31 cellular contexts compared by ENCODE assay signal in genomic region chr13:24529478-24529877, GRCh38.
"Had no signal": no experiment of that assay in that cellular context is flagged by ENCODE, and none has a peak within 500 bp of the region (broad histone marks: within the 10 kb centered on the region; RNA-seq: fewer than 3 reads in every experiment).

No MANE protein-coding gene starts in this region.

- H3K4me1 Mint-ChIP-seq: activated B cell treated with CpG ODN at 0.5 μM for 24 hours; activated CD4-positive, alpha-beta T cell treated with anti-CD3 and anti-CD28 coated beads for 36 hours; activated CD4-positive, alpha-beta T cell treated with anti-CD3 and anti-CD28 coated beads, Interleukin-2, amount 10 ng/mL, durations not matched to agents 24 days and 14 days; activated naive CD4-positive, alpha-beta T cell treated with anti-CD3 and anti-CD28 coated beads, Interleukin-2, amount 10 ng/mL, durations not matched to agents 7 days and 5 days; activated naive CD8-positive, alpha-beta T cell treated with anti-CD3 and anti-CD28 coated beads, Interleukin-2, amount 10 ng/mL, durations not matched to agents 7 days and 5 days; central memory CD8-positive, alpha-beta T cell had no signal

- H3K9me3 Mint-ChIP-seq: activated B cell treated with CpG ODN at 0.5 μM for 24 hours; activated CD4-positive, alpha-beta memory T cell treated with anti-CD3 and anti-CD28 coated beads for 36 hours; activated CD4-positive, alpha-beta T cell treated with anti-CD3 and anti-CD28 coated beads, Interleukin-2, amount 10 ng/mL, durations not matched to agents 24 days and 14 days; activated naive CD4-positive, alpha-beta T cell treated with anti-CD3 and anti-CD28 coated beads, Interleukin-2, amount 10 ng/mL, durations not matched to agents 7 days and 5 days; activated naive CD4-positive, alpha-beta T cell treated with anti-CD3 and anti-CD28 coated beads, Interleukin-2, amount 50 U/mL, for 72 hours; activated naive CD8-positive, alpha-beta T cell treated with anti-CD3 and anti-CD28 coated beads, Interleukin-2, amount 10 ng/mL, durations not matched to agents 7 days and 5 days; activated T-cell treated with anti-CD3 and anti-CD28 coated beads, Interleukin-2, amount 50 U/mL, for 24 hours; activated T-cell treated with anti-CD3 and anti-CD28 coated beads, Interleukin-2, amount 50 U/mL, for 72 hours; central memory CD8-positive, alpha-beta T cell; effector memory CD8-positive, alpha-beta T cell had no signal

- H3K36me3 Mint-ChIP-seq: activated CD4-positive, alpha-beta memory T cell treated with anti-CD3 and anti-CD28 coated beads for 36 hours; activated naive CD4-positive, alpha-beta T cell treated with anti-CD3 and anti-CD28 coated beads, Interleukin-2, amount 10 ng/mL, durations not matched to agents 7 days and 5 days; activated naive CD4-positive, alpha-beta T cell treated with anti-CD3 and anti-CD28 coated beads, Interleukin-2, amount 50 U/mL, for 72 hours; activated naive CD8-positive, alpha-beta T cell treated with anti-CD3 and anti-CD28 coated beads, Interleukin-2, amount 10 ng/mL, durations not matched to agents 7 days and 5 days had no signal

- H3K9me3 ChIP-seq: esophagus muscularis mucosa, gastrocnemius medialis, heart left ventricle had no signal

- H3K27ac ChIP-seq: brain microvascular endothelial cell, esophagus muscularis mucosa, foreskin keratinocyte, gastrocnemius medialis, heart left ventricle, VCaP had no signal

- H3K36me3 ChIP-seq: brain microvascular endothelial cell, esophagus muscularis mucosa, gastrocnemius medialis, heart left ventricle had no signal

- ATAC-seq: activated CD4-positive, alpha-beta T cell treated with anti-CD3 and anti-CD28 coated beads for 36 hours; activated CD4-positive, CD25-positive, alpha-beta regulatory T cell treated with anti-CD3 and anti-CD28 coated beads, Interleukin-2, amount 50 U/mL, for 24 hours; activated naive CD4-positive, alpha-beta T cell treated with anti-CD3 and anti-CD28 coated beads, Interleukin-2, amount 50 U/mL, for 72 hours; activated T-cell treated with anti-CD3 and anti-CD28 coated beads, Interleukin-2, amount 50 U/mL, for 72 hours; effector memory CD8-positive, alpha-beta T cell; foreskin keratinocyte; gastrocnemius medialis; heart left ventricle had no signal

- H3K4me3 Mint-ChIP-seq: activated B cell treated with CpG ODN at 0.5 μM for 24 hours; activated CD4-positive, alpha-beta memory T cell treated with anti-CD3 and anti-CD28 coated beads for 36 hours; activated CD4-positive, alpha-beta T cell treated with anti-CD3 and anti-CD28 coated beads for 36 hours; activated CD4-positive, alpha-beta T cell treated with anti-CD3 and anti-CD28 coated beads, Interleukin-2, amount 10 ng/mL, durations not matched to agents 24 days and 14 days; activated naive CD4-positive, alpha-beta T cell treated with anti-CD3 and anti-CD28 coated beads, Interleukin-2, amount 10 ng/mL, durations not matched to agents 7 days and 5 days; activated naive CD8-positive, alpha-beta T cell treated with anti-CD3 and anti-CD28 coated beads, Interleukin-2, amount 10 ng/mL, durations not matched to agents 7 days and 5 days; activated T-cell treated with anti-CD3 and anti-CD28 coated beads, Interleukin-2, amount 50 U/mL, for 24 hours; activated T-cell treated with anti-CD3 and anti-CD28 coated beads, Interleukin-2, amount 50 U/mL, for 72 hours; central memory CD8-positive, alpha-beta T cell; effector memory CD8-positive, alpha-beta T cell had no signal

- H3K27me3 ChIP-seq: gastrocnemius medialis had no signal

- DNase-seq: activated B cell treated with CpG ODN at 0.5 μM for 24 hours; activated CD4-positive, alpha-beta memory T cell treated with anti-CD3 and anti-CD28 coated beads for 36 hours; activated CD4-positive, alpha-beta T cell treated with anti-CD3 and anti-CD28 coated beads for 36 hours; activated CD4-positive, alpha-beta T cell treated with anti-CD3 and anti-CD28 coated beads, Interleukin-2, amount 10 ng/mL, durations not matched to agents 24 days and 14 days; activated CD8-positive, alpha-beta memory T cell treated with anti-CD3 and anti-CD28 coated beads, Interleukin-2, amount 50 U/mL, for 48 hours; activated gamma-delta T cell; activated naive CD4-positive, alpha-beta T cell; activated naive CD4-positive, alpha-beta T cell treated with anti-CD3 and anti-CD28 coated beads, Interleukin-2, amount 10 ng/mL, durations not matched to agents 7 days and 5 days; activated naive CD8-positive, alpha-beta T cell treated with anti-CD3 and anti-CD28 coated beads, Interleukin-2, amount 10 ng/mL, durations not matched to agents 7 days and 5 days; activated T-cell treated with anti-CD3 and anti-CD28 coated beads for 4 hours; activated T-cell treated with anti-CD3 and anti-CD28 coated beads, Interleukin-2, amount 50 U/mL, for 24 hours; activated T-cell treated with anti-CD3 and anti-CD28 coated beads, Interleukin-2, amount 50 U/mL, for 72 hours; brain microvascular endothelial cell; cortex of kidney; dermis blood vessel endothelial cell; effector CD4-positive, alpha-beta T cell; effector memory CD8-positive, alpha-beta T cell; erythroblast; foreskin keratinocyte; gastrocnemius medialis; glutamatergic neuron; heart left ventricle; T-helper 2 cell had no signal

- H3K27ac Mint-ChIP-seq: activated B cell treated with CpG ODN at 0.5 μM for 24 hours; activated CD4-positive, alpha-beta memory T cell treated with anti-CD3 and anti-CD28 coated beads for 36 hours; activated CD4-positive, alpha-beta T cell treated with anti-CD3 and anti-CD28 coated beads for 36 hours; activated CD4-positive, alpha-beta T cell treated with anti-CD3 and anti-CD28 coated beads, Interleukin-2, amount 10 ng/mL, durations not matched to agents 24 days and 14 days; activated naive CD4-positive, alpha-beta T cell treated with anti-CD3 and anti-CD28 coated beads, Interleukin-2, amount 10 ng/mL, durations not matched to agents 7 days and 5 days; activated naive CD4-positive, alpha-beta T cell treated with anti-CD3 and anti-CD28 coated beads, Interleukin-2, amount 50 U/mL, for 72 hours; activated naive CD8-positive, alpha-beta T cell treated with anti-CD3 and anti-CD28 coated beads, Interleukin-2, amount 10 ng/mL, durations not matched to agents 7 days and 5 days; activated T-cell treated with anti-CD3 and anti-CD28 coated beads, Interleukin-2, amount 50 U/mL, for 24 hours; activated T-cell treated with anti-CD3 and anti-CD28 coated beads, Interleukin-2, amount 50 U/mL, for 72 hours; effector memory CD8-positive, alpha-beta T cell had no signal

- H3K4me3 ChIP-seq: esophagus muscularis mucosa, gastrocnemius medialis, heart left ventricle had no signal

- FAIRE-seq: astrocyte, bronchial epithelial cell, colon had no signal

- H3K4me1 ChIP-seq: esophagus muscularis mucosa, foreskin keratinocyte, gastrocnemius medialis, heart left ventricle had no signal
